In the genomic region with DNA sequence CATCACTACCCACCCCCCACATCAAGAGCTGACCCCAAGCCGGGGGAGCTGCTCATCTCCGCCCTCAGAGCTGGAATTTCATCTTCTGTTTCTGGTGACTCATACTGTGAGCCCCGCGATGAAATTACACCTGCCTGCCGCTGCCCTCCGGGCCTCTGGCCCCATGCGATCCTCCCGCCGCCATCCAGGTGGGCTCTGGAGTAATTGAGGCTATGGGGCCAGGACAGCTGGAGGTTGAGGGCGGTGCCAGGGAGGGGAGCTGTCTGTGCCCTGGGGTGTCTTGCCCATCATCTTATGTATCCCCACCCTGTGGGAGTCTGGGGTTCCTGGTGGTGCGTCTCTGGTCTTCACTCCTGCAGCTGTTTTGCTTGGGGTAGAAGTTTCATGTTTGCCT, we compare ENCODE assay signal across 18 cellular contexts. TPM values are rescaled to one million over a fixed set of nuclear protein-coding genes. Genes with fewer than 3 reads are reported as not detected.
DNase-seq lines count a peak whose midpoint lies in the region; ATAC-seq lines count a peak whose summit lies in the region.
"Had no signal": no experiment of that assay in that cellular context is flagged by ENCODE, and none has a peak within 500 bp of the region (broad histone marks: within the 10 kb centered on the region; RNA-seq: fewer than 3 reads in every experiment).

No MANE protein-coding gene starts in this region.

- H3K9me3 ChIP-seq in skeletal muscle tissue (ENCODE audit: control insufficient read depth in 3 of 3, low read length in 3 of 3): no peaks in the 10 kb centered on the region
- H3K9me3 ChIP-seq: left ventricle myocardium inferior, pancreas, upper lobe of right lung had no signal

- H3K56ac ChIP-seq in mesendoderm (ENCODE audit: low read length): no peak overlapping the region

- no peaks in the 10 kb centered on the region for H3K36me3 ChIP-seq in skeletal muscle tissue (ENCODE audit: control insufficient read depth in 3 of 3, insufficient read depth in 3 of 3, low read length in 3 of 3)
- H3K36me3 ChIP-seq in mesendoderm (ENCODE audit: control insufficient read depth, insufficient read depth, low read length): no peaks in the 10 kb centered on the region
- H3K36me3 ChIP-seq: left ventricle myocardium inferior, pancreas, upper lobe of right lung had no signal

- H3K4ac ChIP-seq in mesendoderm (ENCODE audit: low read depth, low read length): no peak overlapping the region

- no peak overlapping the region for H2BK15ac ChIP-seq in mesendoderm (replicated peaks; ENCODE audit: low read depth)

- peaks cover 61 to 86% (median 81%) of the 10 kb centered on the region in 3 donors for H3K4me1 ChIP-seq in skeletal muscle tissue (ENCODE audit: control insufficient read depth in 3 of 3, insufficient read depth in 3 of 3, low read length in 3 of 3)
- H3K4me1 ChIP-seq in mesendoderm (ENCODE audit: control insufficient read depth, low read depth, low read length): no peaks in the 10 kb centered on the region
- H3K4me1 ChIP-seq: upper lobe of right lung had no signal

- no CpG with 5 or more reads among the region's 11 CpGs for WGBS in mesendoderm (ENCODE audit: extremely low coverage, insufficient coverage, low lambda C conversion rate)

- H3K79me2 ChIP-seq in mesendoderm (ENCODE audit: control insufficient read depth, insufficient read depth, low read length): peaks cover 59% of the 10 kb centered on the region

- ATAC-seq in esophagus mucosa (peak; percentile 4), HG03442 (IDR thresholded peaks at IDR 0.05; ENCODE audit: unreplicated experiment) (no peak)
- ATAC-seq: pancreas; stimulated activated effector memory CD8-positive, alpha-beta T cell treated with anti-CD3 and anti-CD28 coated beads, Interleukin-12 subunit alpha, Interleukin-12 subunit beta, amount 100 ng/mL, for 72 hours; upper lobe of right lung had no signal

- H3K18ac ChIP-seq in mesendoderm (ENCODE audit: low read length): no peak overlapping the region

- no peak overlapping the region for H3K4me2 ChIP-seq in mesendoderm (ENCODE audit: low read length)

- H3K27ac ChIP-seq in skeletal muscle tissue (ENCODE audit: low read depth, low read length) (peak overlapping the region; percentile 89), mesendoderm (ENCODE audit: low read depth, low read length) (no peak overlapping the region)
- H3K27ac ChIP-seq: 22Rv1, coronary artery, pancreas, upper lobe of right lung had no signal

- H3K9ac ChIP-seq in skeletal muscle tissue (ENCODE audit: low read depth in 1 of 3, low read length in 3 of 3) (peak overlapping the region; percentile 40 to 76 (median 43)), mesendoderm (ENCODE audit: low read length) (no peak overlapping the region)

- peaks cover 33% of the 10 kb centered on the region for H3K79me1 ChIP-seq in mesendoderm (ENCODE audit: low read length)

- H4K8ac ChIP-seq in mesendoderm (ENCODE audit: low read depth, low read length): no peak overlapping the region

- no peak overlapping the region for H2BK5ac ChIP-seq in mesendoderm (ENCODE audit: low read length)

- peak overlapping the region in 2 of 3 donors; percentile 41 to 43 for H3K4me3 ChIP-seq in skeletal muscle tissue (ENCODE audit: low read length in 3 of 3)
- no peak overlapping the region for H3K4me3 ChIP-seq in mesendoderm (ENCODE audit: low read length)
- H3K4me3 ChIP-seq: coronary artery, left ventricle myocardium inferior, pancreas, upper lobe of right lung had no signal

- DNase-seq in NCI-H1417 (lab: John Stamatoyannopoulos, UW) (peak in 2 of 3 experiments; percentile 63 to 82), NCI-H1417 treated with DMSO at 0.1 percent for 48 hours (lab: John Stamatoyannopoulos, UW) (no peak), NCI-H2107 treated with DMSO at 0.1 percent for 48 hours (lab: John Stamatoyannopoulos, UW; ENCODE audit: unreplicated experiment) (peak; percentile 52), mesendoderm (no peak), 8988T (no peak)
- DNase-seq: activated CD4-positive, alpha-beta T cell treated with anti-CD3 and anti-CD28 coated beads, Interleukin-2, amount 50 U/mL, for 1 hour; activated naive CD4-positive, alpha-beta T cell treated with Interleukin-2 at 50 U/mL for 16 hours; C1 segment of cervical spinal cord; left ventricle myocardium inferior; NCI-H1930; pancreas; upper lobe of right lung had no signal

- no peak overlapping the region for H4K5ac ChIP-seq in mesendoderm (ENCODE audit: low read length)

- H3K27me3 ChIP-seq in skeletal muscle tissue (ENCODE audit: control insufficient read depth in 3 of 3, insufficient read depth in 3 of 3, low read length in 3 of 3): no peaks in the 10 kb centered on the region
- no peaks in the 10 kb centered on the region for H3K27me3 ChIP-seq in mesendoderm (ENCODE audit: insufficient read depth, low read length, poor library complexity)
- H3K27me3 ChIP-seq: pancreas, upper lobe of right lung had no signal

- H2BK120ac ChIP-seq in mesendoderm (ENCODE audit: low read depth, low read length): no peak overlapping the region

- no peak overlapping the region for H2AK5ac ChIP-seq in mesendoderm (ENCODE audit: low read length)

- H3K23ac ChIP-seq in mesendoderm (ENCODE audit: low read length): no peak overlapping the region

RNA-seq across cellular contexts. Expression of a gene that starts 9.0 kb away (rescaled TPM):
- total RNA-seq in esophagus mucosa: 49.1 TPM
- total RNA-seq in skeletal muscle tissue: 16.2 TPM
- 29.8 TPM for polyA plus RNA-seq in mesendoderm (2013, experiment 1 of 2)
- 29.0 TPM for polyA plus RNA-seq in mesendoderm (2013, experiment 2 of 2)

Comparison
In these comparisons a context has a peak if more than half of its experiments do, and no peak if none do; other contexts are left out.
1. DNase-seq: peak in NCI-H1417 (2 of 3) and NCI-H2107 treated with DMSO at 0.1 percent for 48 hours (single experiment); none in NCI-H1417 treated with DMSO at 0.1 percent for 48 hours (single experiment), mesendoderm (single experiment) and 8988T (single experiment).